Comparison of ENCODE assay signal across 29 cellular contexts in genomic region chr9:78879324-78880100, GRCh38.
"Had no signal": no experiment of that assay in that cellular context is flagged by ENCODE, and none has a peak within 500 bp of the region (broad histone marks: within the 10 kb centered on the region; RNA-seq: fewer than 3 reads in every experiment).

No MANE protein-coding gene starts in this region.

- H3K4me3 Mint-ChIP-seq: activated CD4-positive, alpha-beta T cell treated with anti-CD3 and anti-CD28 coated beads, Interleukin-2, amount 10 ng/mL, durations not matched to agents 24 days and 14 days; activated CD8-positive, alpha-beta memory T cell treated with anti-CD3 and anti-CD28 coated beads, Interleukin-2, amount 10 ng/mL, durations not matched to agents 7 days and 5 days; activated CD8-positive, alpha-beta T cell treated with anti-CD3 and anti-CD28 coated beads for 36 hours; activated naive CD8-positive, alpha-beta T cell treated with anti-CD3 and anti-CD28 coated beads, Interleukin-2, amount 50 U/mL, for 24 hours; activated T-helper 1 cell treated with anti-CD3 and anti-CD28 coated beads, Interleukin-12 subunit alpha, Interleukin-12 subunit beta, Interleukin-2, Interleukin-4 antibody, amounts not matched to agents 30 ng/mL and 10 ng/mL and 1 ng/mL, durations not matched to agents 14 hours and 24 hours and 36 hours; brain; effector memory CD8-positive, alpha-beta T cell; mesothelial cell of epicardium; natural killer cell had no signal

- H3K4me1 ChIP-seq: esophagus muscularis mucosa, gastrocnemius medialis, psoas muscle, upper lobe of left lung had no signal

- H3K36me3 ChIP-seq: esophagus muscularis mucosa, gastrocnemius medialis, ovary, upper lobe of left lung had no signal

- H3K27me3 Mint-ChIP-seq: activated CD4-positive, alpha-beta T cell treated with anti-CD3 and anti-CD28 coated beads, Interleukin-2, amount 10 ng/mL, durations not matched to agents 24 days and 14 days; activated CD8-positive, alpha-beta memory T cell treated with anti-CD3 and anti-CD28 coated beads, Interleukin-2, amount 10 ng/mL, durations not matched to agents 7 days and 5 days; activated CD8-positive, alpha-beta T cell treated with anti-CD3 and anti-CD28 coated beads for 36 hours; activated naive CD8-positive, alpha-beta T cell treated with anti-CD3 and anti-CD28 coated beads, Interleukin-2, amount 50 U/mL, for 24 hours; brain; effector memory CD8-positive, alpha-beta T cell had no signal

- DNase-seq: activated CD4-positive, alpha-beta T cell treated with anti-CD3 and anti-CD28 coated beads, Interleukin-2, amount 10 ng/mL, durations not matched to agents 24 days and 14 days; activated CD8-positive, alpha-beta memory T cell treated with anti-CD3 and anti-CD28 coated beads, Interleukin-2, amount 10 ng/mL, durations not matched to agents 7 days and 5 days; activated CD8-positive, alpha-beta T cell treated with anti-CD3 and anti-CD28 coated beads for 36 hours; activated gamma-delta T cell; activated naive CD4-positive, alpha-beta T cell treated with anti-CD3 and anti-CD28 coated beads, Interleukin-2, amount 50 U/mL, for 16 hours; activated naive CD8-positive, alpha-beta T cell treated with anti-CD3 and anti-CD28 coated beads, Interleukin-2, amount 50 U/mL, for 24 hours; activated T-cell treated with anti-CD3 and anti-CD28 coated beads for 4 hours; anterior cingulate cortex; caudate nucleus; dorsolateral prefrontal cortex; effector memory CD8-positive, alpha-beta T cell; gastrocnemius medialis; head of caudate nucleus; hypothalamus; left ventricle myocardium superior; mammary epithelial cell; natural killer cell; ovary; psoas muscle; right cardiac atrium; stimulated activated CD4-positive, alpha-beta T cell treated with anti-CD3 and anti-CD28 coated beads, Interleukin-12 subunit alpha, Interleukin-12 subunit beta, amount 100 ng/mL, for 4 hours; stimulated activated CD4-positive, alpha-beta T cell treated with anti-CD3 and anti-CD28 coated beads, Interleukin-4, amount 100 ng/mL, for 4 hours; stimulated activated naive CD8-positive, alpha-beta T cell treated with anti-CD3 and anti-CD28 coated beads, Interleukin-15, Interleukin-2, amounts not matched to agents 100 U/mL and 50 U/mL, for 24 hours; upper lobe of left lung had no signal

- H3K27ac ChIP-seq: dorsolateral prefrontal cortex, esophagus muscularis mucosa, gastrocnemius medialis, ovary, psoas muscle, upper lobe of left lung, VCaP had no signal

- H3K36me3 Mint-ChIP-seq: activated CD8-positive, alpha-beta memory T cell treated with anti-CD3 and anti-CD28 coated beads, Interleukin-2, amount 10 ng/mL, durations not matched to agents 7 days and 5 days; brain; mesothelial cell of epicardium; natural killer cell had no signal

- H3K9me3 ChIP-seq: esophagus muscularis mucosa, gastrocnemius medialis, ovary, psoas muscle, upper lobe of left lung had no signal

- H3K4me3 ChIP-seq: dorsolateral prefrontal cortex, esophagus muscularis mucosa, gastrocnemius medialis, ovary, psoas muscle, upper lobe of left lung had no signal

- H3K9me3 Mint-ChIP-seq: activated CD4-positive, alpha-beta T cell treated with anti-CD3 and anti-CD28 coated beads, Interleukin-2, amount 10 ng/mL, durations not matched to agents 24 days and 14 days; activated CD8-positive, alpha-beta T cell treated with anti-CD3 and anti-CD28 coated beads for 36 hours; activated naive CD8-positive, alpha-beta T cell treated with anti-CD3 and anti-CD28 coated beads, Interleukin-2, amount 50 U/mL, for 24 hours; activated T-helper 1 cell treated with anti-CD3 and anti-CD28 coated beads, Interleukin-12 subunit alpha, Interleukin-12 subunit beta, Interleukin-2, Interleukin-4 antibody, amounts not matched to agents 30 ng/mL and 10 ng/mL and 1 ng/mL, durations not matched to agents 14 hours and 24 hours and 36 hours had no signal

- H3K27me3 ChIP-seq: dorsolateral prefrontal cortex, esophagus muscularis mucosa, gastrocnemius medialis, ovary, upper lobe of left lung had no signal

- H3K4me1 Mint-ChIP-seq: activated CD4-positive, alpha-beta T cell treated with anti-CD3 and anti-CD28 coated beads, Interleukin-2, amount 10 ng/mL, durations not matched to agents 24 days and 14 days; activated CD8-positive, alpha-beta memory T cell treated with anti-CD3 and anti-CD28 coated beads, Interleukin-2, amount 10 ng/mL, durations not matched to agents 7 days and 5 days; activated naive CD8-positive, alpha-beta T cell treated with anti-CD3 and anti-CD28 coated beads, Interleukin-2, amount 50 U/mL, for 24 hours; brain; mesothelial cell of epicardium; natural killer cell had no signal

- H3K27ac Mint-ChIP-seq: activated CD4-positive, alpha-beta T cell treated with anti-CD3 and anti-CD28 coated beads, Interleukin-2, amount 10 ng/mL, durations not matched to agents 24 days and 14 days; activated CD8-positive, alpha-beta memory T cell treated with anti-CD3 and anti-CD28 coated beads, Interleukin-2, amount 10 ng/mL, durations not matched to agents 7 days and 5 days; activated CD8-positive, alpha-beta T cell treated with anti-CD3 and anti-CD28 coated beads for 36 hours; activated naive CD8-positive, alpha-beta T cell treated with anti-CD3 and anti-CD28 coated beads, Interleukin-2, amount 50 U/mL, for 24 hours; activated T-helper 1 cell treated with anti-CD3 and anti-CD28 coated beads, Interleukin-12 subunit alpha, Interleukin-12 subunit beta, Interleukin-2, Interleukin-4 antibody, amounts not matched to agents 30 ng/mL and 10 ng/mL and 1 ng/mL, durations not matched to agents 14 hours and 24 hours and 36 hours; brain; effector memory CD8-positive, alpha-beta T cell; mesothelial cell of epicardium; natural killer cell had no signal
